ENCODE assay signal across 8 cellular contexts in genomic region chr15:67542192-67542461, GRCh38. TPM values are rescaled to one million over a fixed set of nuclear protein-coding genes. Genes with fewer than 3 reads are reported as not detected.
A peak's percentile ranks its signal among the peaks of the same experiment; 100 is the strongest.
DNase-seq lines count a peak whose midpoint lies in the region; ATAC-seq and TF ChIP-seq lines count a peak whose summit lies in the region.

No MANE protein-coding gene starts in this region.

- no peaks in the 10 kb centered on the region for H3K9me3 Mint-ChIP-seq in activated CD4-positive, alpha-beta T cell treated with anti-CD3 and anti-CD28 coated beads, Interleukin-2, amount 10 ng/mL, durations not matched to agents 7 days and 5 days

- ATAC-seq in HG03565 (IDR thresholded peaks at IDR 0.05; ENCODE audit: unreplicated experiment) (no peak), omental fat pad (ENCODE audit: low FRiP score) (no peak)

- WGBS in SK-N-SH (ENCODE audit: low lambda C conversion rate) = 1% methylated on average over 8 of the region's 11 CpGs
- WGBS in esophagus squamous epithelium, 2 donors = 0% methylated on average over 7 to 8 of the region's 11 CpGs

- no peak for TF ChIP-seq POLR2A in esophagus squamous epithelium (IDR thresholded peaks at IDR 0.05)

- no peaks in the 10 kb centered on the region for H3K9me3 ChIP-seq in SK-N-SH
- no peaks in the 10 kb centered on the region for H3K9me3 ChIP-seq in esophagus squamous epithelium

- H3F3A ChIP-seq in SK-N-SH (replicated peaks; ENCODE audit: insufficient read depth) = peaks cover 5% of the 10 kb centered on the region

- H4K20me1 ChIP-seq in SK-N-SH (ENCODE audit: insufficient read depth) = no peaks in the 10 kb centered on the region

- H2AFZ ChIP-seq in SK-N-SH (ENCODE audit: low read depth) = peak overlapping the region; percentile 98

- H3K27ac Mint-ChIP-seq in activated CD4-positive, alpha-beta T cell treated with anti-CD3 and anti-CD28 coated beads, Interleukin-2, amount 10 ng/mL, durations not matched to agents 7 days and 5 days = peak overlapping the region; percentile 98

- no peaks in the 10 kb centered on the region for H3K27me3 Mint-ChIP-seq in activated CD4-positive, alpha-beta T cell treated with anti-CD3 and anti-CD28 coated beads, Interleukin-2, amount 10 ng/mL, durations not matched to agents 7 days and 5 days

- no peaks in the 10 kb centered on the region for H3K9me2 ChIP-seq in SK-N-SH

- TF ChIP-seq CTCF in SK-N-SH (IDR thresholded peaks at IDR 0.05) (no peak), esophagus squamous epithelium (IDR thresholded peaks at IDR 0.05) (no peak), omental fat pad (IDR thresholded peaks at IDR 0.05) (no peak)

- no peak for TF ChIP-seq EP300 in SK-N-SH (IDR thresholded peaks at IDR 0.05; ENCODE audit: borderline replicate concordance in 1 of 2, low read depth in 1 of 2, low read length in 1 of 2)

- H3K27me3 ChIP-seq in SK-N-SH (ENCODE audit: insufficient read depth) = no peaks in the 10 kb centered on the region
- no peaks in the 10 kb centered on the region for H3K27me3 ChIP-seq in esophagus squamous epithelium

- peak overlapping the region; percentile 75 for H3K9ac ChIP-seq in SK-N-SH

- no peak for TF ChIP-seq RAD21 in SK-N-SH (IDR thresholded peaks at IDR 0.05; ENCODE audit: low read length)

- DNase-seq in activated CD4-positive, alpha-beta T cell treated with anti-CD3 and anti-CD28 coated beads, Interleukin-2, amount 10 ng/mL, durations not matched to agents 7 days and 5 days = no peak
- DNase-seq in activated CD4-positive, alpha-beta T cell treated with anti-CD3 and anti-CD28 coated beads for 1 hour = no peak
- DNase-seq in SK-N-SH = no peak
- DNase-seq in esophagus squamous epithelium (lab: John Stamatoyannopoulos, UW) = no peak
- DNase-seq in pons (ENCODE audit: low spot score) = peak; percentile 47
- DNase-seq in NCI-H446 (lab: John Stamatoyannopoulos, UW) = no peak
- no peak for DNase-seq in omental fat pad (ENCODE audit: low spot score)

- H3K4me3 ChIP-seq in SK-N-SH (ENCODE audit: low read depth in 2 of 2, low read length in 1 of 2) (peak overlapping the region; percentile 73 to 90), esophagus squamous epithelium (peak overlapping the region; percentile 55 to 81 (median 77))

- H3K4me2 ChIP-seq in SK-N-SH = peak overlapping the region; percentile 81

- H3K36me3 ChIP-seq in SK-N-SH (replicated peaks in 1 of 2; ENCODE audit: control insufficient read depth in 1 of 2, insufficient read depth in 2 of 2, low read length in 1 of 2) (peaks cover 0 to 19% of the 10 kb centered on the region in 2 experiments), esophagus squamous epithelium (peaks cover 0 to 11% (median 0%) of the 10 kb centered on the region in 3 donors)

- peaks cover 58% of the 10 kb centered on the region for H3K4me1 Mint-ChIP-seq in activated CD4-positive, alpha-beta T cell treated with anti-CD3 and anti-CD28 coated beads, Interleukin-2, amount 10 ng/mL, durations not matched to agents 7 days and 5 days

- H3K4me1 ChIP-seq in SK-N-SH (ENCODE audit: control insufficient read depth in 1 of 2, insufficient read depth in 2 of 2, low read depth in 1 of 2, low read length in 1 of 2) (peaks cover 1 to 13% of the 10 kb centered on the region in 2 experiments; a peak in 3 of 4 replicates), esophagus squamous epithelium (peaks cover 10 to 53% (median 16%) of the 10 kb centered on the region in 3 donors)

- peaks cover 19% of the 10 kb centered on the region for H3K36me3 Mint-ChIP-seq in activated CD4-positive, alpha-beta T cell treated with anti-CD3 and anti-CD28 coated beads, Interleukin-2, amount 10 ng/mL, durations not matched to agents 7 days and 5 days (ENCODE audit: low read depth)

- H3K27ac ChIP-seq in SK-N-SH (ENCODE audit: low read depth in 2 of 2, low read length in 1 of 2) (peak overlapping the region; percentile 75 to 88), esophagus squamous epithelium (peak overlapping the region; percentile 72 to 90 (median 89))

- peak overlapping the region; percentile 97 for H3K4me3 Mint-ChIP-seq in activated CD4-positive, alpha-beta T cell treated with anti-CD3 and anti-CD28 coated beads, Interleukin-2, amount 10 ng/mL, durations not matched to agents 7 days and 5 days

- CTCF ChIA-PET in activated CD4-positive, alpha-beta T cell treated with anti-CD3 and anti-CD28 coated beads, Interleukin-2, amount 10 ng/mL, durations not matched to agents 7 days and 5 days (lab: Charles Lee) = interaction anchor here (0.8 to 1.3 kb wide), 2 partner anchors 19 to 55 kb away, joined by 3 read pairs; no protein-coding TSS in a partner anchor
- CTCF ChIA-PET in SK-N-SH (lab: Yijun Ruan, JAX) = interaction anchor here (1.0 to 1.3 kb wide), 3 partner anchors 20 to 295 kb away, joined by 4 to 7 read pairs (median 4); no protein-coding TSS in a partner anchor

- intact Hi-C loops in esophagus squamous epithelium (cut with DNase I) = no loop called here

- peaks cover 17% of the 10 kb centered on the region for H3K79me2 ChIP-seq in SK-N-SH (ENCODE audit: insufficient read depth)

- POLR2A ChIA-PET in activated CD4-positive, alpha-beta T cell treated with anti-CD3 and anti-CD28 coated beads, Interleukin-2, amount 10 ng/mL, durations not matched to agents 7 days and 5 days (lab: Charles Lee) = interaction anchor here (0.7 to 1.0 kb wide), 2 partner anchors 11 to 21 kb away, joined by 3 read pairs; partner anchors contain the start of gene C15orf61
- POLR2A ChIA-PET in SK-N-SH (lab: Yijun Ruan, JAX) = interaction anchor here (0.7 to 1.0 kb wide), 2 partner anchors 20 to 500 kb away, joined by 3 to 4 read pairs; no protein-coding TSS in a partner anchor

TF ChIP-seq in SK-N-SH, 30 proteins besides CTCF, POLR2A, EP300 and RAD21:
- TF ChIP-seq PBX3 (IDR thresholded peaks at IDR 0.05) (no peak; the same call in 1 of the 2 replicates), RFX5 (IDR thresholded peaks at IDR 0.05; ENCODE audit: low read length) (no peak), TCF12 (IDR thresholded peaks at IDR 0.05) (no peak), REST (IDR thresholded peaks at IDR 0.05; ENCODE audit: low read depth, low read length) (no peak), FOSL2 (IDR thresholded peaks at IDR 0.05; ENCODE audit: borderline replicate concordance, low read depth) (no peak), FOXJ3 (CRISPR knock-in tag; IDR thresholded peaks at IDR 0.05) (0 out of 2 replicates have a peak, but pooled peaks have one; percentile 29), SMC3 (IDR thresholded peaks at IDR 0.05; ENCODE audit: low read depth, low read length) (no peak)

RNA-seq across cellular contexts. Expression of gene MAP2K5, which starts 0.4 kb away (rescaled TPM):
- 10 to 100 TPM; 25.9 to 26.3 TPM for total RNA-seq in activated CD4-positive, alpha-beta T cell treated with anti-CD3 and anti-CD28 coated beads, Interleukin-2, amount 10 ng/mL, durations not matched to agents 7 days and 5 days
- 3.8 and 6.2 TPM in 2 replicates for polyA plus RNA-seq in SK-N-SH (2012; rRNA removed)
- 6.8 and 7.8 TPM in 2 replicates for polyA plus RNA-seq in SK-N-SH (2012; cell fraction: cytosol; rRNA removed)
- 9.2 and 10.9 TPM in 2 replicates for polyA plus RNA-seq in SK-N-SH (2012; cell fraction: nucleus; rRNA removed)
- total RNA-seq in esophagus squamous epithelium = 1 to 10 TPM; 5.8 to 8.0 (median 7.0) TPM
- 10 to 100 TPM in 2 of 4 donors, 1 to 10 TPM in 2; 7.2 to 14.2 (median 9.3) TPM for total RNA-seq in omental fat pad

RNA-seq across cellular contexts. Expression of gene C15orf61, which starts 21.2 kb away (rescaled TPM):
- total RNA-seq in activated CD4-positive, alpha-beta T cell treated with anti-CD3 and anti-CD28 coated beads, Interleukin-2, amount 10 ng/mL, durations not matched to agents 7 days and 5 days = 1 to 10 TPM; 4.2 TPM
- polyA plus RNA-seq in SK-N-SH (2012; rRNA removed) = 2.9 and 4.0 TPM in 2 replicates
- 3.7 and 4.3 TPM in 2 replicates for polyA plus RNA-seq in SK-N-SH (2012; cell fraction: cytosol; rRNA removed)
- 3.7 and 4.1 TPM in 2 replicates for polyA plus RNA-seq in SK-N-SH (2012; cell fraction: nucleus; rRNA removed)
- total RNA-seq in esophagus squamous epithelium (1 to 10 TPM; 2.0 to 9.0 (median 3.5) TPM), omental fat pad (10 to 100 TPM in 1 of 4 donors, 1 to 10 TPM in 3; 3.8 to 12.1 (median 6.3) TPM)
